ENCODE assay signal across 2 cellular contexts in genomic region chr3:190003730-190004129, GRCh38.
TF ChIP-seq lines count a peak whose summit lies in the region.

No MANE protein-coding gene starts in this region.

TF ChIP-seq in GM12878, 131 proteins besides CTCF, POLR2A, EP300 and RAD21 (continued from another document):
- TF ChIP-seq, protein P1, sequence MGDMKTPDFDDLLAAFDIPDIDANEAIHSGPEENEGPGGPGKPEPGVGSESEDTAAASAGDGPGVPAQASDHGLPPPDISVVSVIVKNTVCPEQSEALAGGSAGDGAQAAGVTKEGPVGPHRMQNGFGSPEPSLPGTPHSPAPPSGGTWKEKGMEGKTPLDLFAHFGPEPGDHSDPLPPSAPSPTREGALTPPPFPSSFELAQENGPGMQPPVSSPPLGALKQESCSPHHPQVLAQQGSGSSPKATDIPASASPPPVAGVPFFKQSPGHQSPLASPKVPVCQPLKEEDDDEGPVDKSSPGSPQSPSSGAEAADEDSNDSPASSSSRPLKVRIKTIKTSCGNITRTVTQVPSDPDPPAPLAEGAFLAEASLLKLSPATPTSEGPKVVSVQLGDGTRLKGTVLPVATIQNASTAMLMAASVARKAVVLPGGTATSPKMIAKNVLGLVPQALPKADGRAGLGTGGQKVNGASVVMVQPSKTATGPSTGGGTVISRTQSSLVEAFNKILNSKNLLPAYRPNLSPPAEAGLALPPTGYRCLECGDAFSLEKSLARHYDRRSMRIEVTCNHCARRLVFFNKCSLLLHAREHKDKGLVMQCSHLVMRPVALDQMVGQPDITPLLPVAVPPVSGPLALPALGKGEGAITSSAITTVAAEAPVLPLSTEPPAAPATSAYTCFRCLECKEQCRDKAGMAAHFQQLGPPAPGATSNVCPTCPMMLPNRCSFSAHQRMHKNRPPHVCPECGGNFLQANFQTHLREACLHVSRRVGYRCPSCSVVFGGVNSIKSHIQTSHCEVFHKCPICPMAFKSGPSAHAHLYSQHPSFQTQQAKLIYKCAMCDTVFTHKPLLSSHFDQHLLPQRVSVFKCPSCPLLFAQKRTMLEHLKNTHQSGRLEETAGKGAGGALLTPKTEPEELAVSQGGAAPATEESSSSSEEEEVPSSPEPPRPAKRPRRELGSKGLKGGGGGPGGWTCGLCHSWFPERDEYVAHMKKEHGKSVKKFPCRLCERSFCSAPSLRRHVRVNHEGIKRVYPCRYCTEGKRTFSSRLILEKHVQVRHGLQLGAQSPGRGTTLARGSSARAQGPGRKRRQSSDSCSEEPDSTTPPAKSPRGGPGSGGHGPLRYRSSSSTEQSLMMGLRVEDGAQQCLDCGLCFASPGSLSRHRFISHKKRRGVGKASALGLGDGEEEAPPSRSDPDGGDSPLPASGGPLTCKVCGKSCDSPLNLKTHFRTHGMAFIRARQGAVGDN (IDR thresholded peaks at IDR 0.05): no peak
- TF ChIP-seq SPI1 (IDR thresholded peaks at IDR 0.05; ENCODE audit: borderline replicate concordance, insufficient read depth, low read depth, low read length) (no peak), GATAD2B (conservative IDR thresholded peaks at IDR 0.05; ENCODE audit: low read depth) (no peak), SIX5 (IDR thresholded peaks at IDR 0.05; ENCODE audit: low read depth, low read length, severe bottlenecking) (no peak), WRNIP1 (IDR thresholded peaks at IDR 0.05; ENCODE audit: borderline replicate concordance, low read depth, low read length) (no peak), MLLT1 (IDR thresholded peaks at IDR 0.05) (no peak)

TF ChIP-seq in GM23338, 12 proteins besides CTCF, POLR2A, EP300 and RAD21 (continued from another document):
- TF ChIP-seq ZNF331 (CRISPR knock-in tag; IDR thresholded peaks at IDR 0.05; ENCODE audit: low read depth): no peak
- TF ChIP-seq EZH2 (IDR thresholded peaks at IDR 0.05; ENCODE audit: low read depth, unreplicated experiment): no peak
- no peak for TF ChIP-seq JUNB (IDR thresholded peaks at IDR 0.05; ENCODE audit: unreplicated experiment)
- no peak for TF ChIP-seq REST (IDR thresholded peaks at IDR 0.05; ENCODE audit: unreplicated experiment)
- no peak for TF ChIP-seq STAT1 (IDR thresholded peaks at IDR 0.05; ENCODE audit: unreplicated experiment)
- TF ChIP-seq, protein P2, sequence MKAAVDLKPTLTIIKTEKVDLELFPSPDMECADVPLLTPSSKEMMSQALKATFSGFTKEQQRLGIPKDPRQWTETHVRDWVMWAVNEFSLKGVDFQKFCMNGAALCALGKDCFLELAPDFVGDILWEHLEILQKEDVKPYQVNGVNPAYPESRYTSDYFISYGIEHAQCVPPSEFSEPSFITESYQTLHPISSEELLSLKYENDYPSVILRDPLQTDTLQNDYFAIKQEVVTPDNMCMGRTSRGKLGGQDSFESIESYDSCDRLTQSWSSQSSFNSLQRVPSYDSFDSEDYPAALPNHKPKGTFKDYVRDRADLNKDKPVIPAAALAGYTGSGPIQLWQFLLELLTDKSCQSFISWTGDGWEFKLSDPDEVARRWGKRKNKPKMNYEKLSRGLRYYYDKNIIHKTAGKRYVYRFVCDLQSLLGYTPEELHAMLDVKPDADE (IDR thresholded peaks at IDR 0.05): no peak
- TF ChIP-seq POLR2AphosphoS5 (IDR thresholded peaks at IDR 0.05; ENCODE audit: low read depth): no peak
- no peak for TF ChIP-seq ZNF114 (CRISPR knock-in tag; IDR thresholded peaks at IDR 0.05)
- TF ChIP-seq CREB1 (CRISPR knock-in tag; IDR thresholded peaks at IDR 0.05; ENCODE audit: low read depth): no peak
- no peak for TF ChIP-seq EZH2phosphoT487 (IDR thresholded peaks at IDR 0.05; ENCODE audit: unreplicated experiment)
- no peak for TF ChIP-seq NANOG (IDR thresholded peaks at IDR 0.05; ENCODE audit: borderline replicate concordance)
